In the genomic region with DNA sequence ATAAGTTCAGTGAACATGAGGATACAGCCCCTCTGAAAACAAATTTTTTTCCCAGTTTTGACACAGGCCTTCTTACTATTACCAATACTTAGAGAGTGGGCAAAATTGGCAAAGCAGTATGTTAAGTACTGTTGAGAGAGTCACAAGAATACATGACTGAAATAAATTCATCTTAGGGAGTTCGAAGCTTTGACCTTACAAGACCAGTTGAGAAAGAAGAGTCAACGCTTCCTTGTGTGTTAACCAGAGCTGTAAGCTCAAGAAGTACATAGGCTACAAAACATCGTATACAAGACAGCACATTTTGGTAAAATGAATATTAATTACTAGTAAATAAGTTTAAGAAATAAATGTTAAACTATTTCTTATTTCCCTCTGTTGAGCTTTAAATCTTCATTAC, we compare ENCODE assay signal across 17 cellular contexts.
"Had no signal": no experiment of that assay in that cellular context is flagged by ENCODE, and none has a peak within 500 bp of the region (broad histone marks: within the 10 kb centered on the region; RNA-seq: fewer than 3 reads in every experiment).

No MANE protein-coding gene starts in this region.

- ATAC-seq: activated CD8-positive, alpha-beta memory T cell treated with anti-CD3 and anti-CD28 coated beads, Interleukin-2, amount 10 ng/mL, durations not matched to agents 7 days and 5 days; activated T-helper 17 cell treated with anti-CD3 and anti-CD28 coated beads, Interleukin-2, amount 50 U/mL, for 72 hours; body of pancreas; natural killer cell treated with Interleukin-12 subunit alpha and Interleukin-12 subunit beta and Interleukin-15 and Interleukin-18, amount 100 ng/mL, for 72 hours; stimulated activated naive CD8-positive, alpha-beta T cell treated with anti-CD3 and anti-CD28 coated beads, Interleukin-15, Interleukin-2, amounts not matched to agents 100 U/mL and 50 U/mL, for 24 hours; upper lobe of right lung had no signal

- H3K9me3 Mint-ChIP-seq: activated CD4-positive, alpha-beta memory T cell treated with anti-CD3 and anti-CD28 coated beads, Interleukin-2, amount 10 ng/mL, durations not matched to agents 7 days and 5 days had no signal

- H3K27me3 ChIP-seq: body of pancreas, neutrophil, upper lobe of right lung had no signal

- H3K36me3 ChIP-seq: neutrophil, upper lobe of right lung had no signal

- H3K9me3 ChIP-seq: body of pancreas, upper lobe of right lung had no signal

- H3K4me3 ChIP-seq: body of pancreas, upper lobe of right lung had no signal

- H3K4me3 Mint-ChIP-seq: activated CD4-positive, alpha-beta memory T cell treated with anti-CD3 and anti-CD28 coated beads, Interleukin-2, amount 10 ng/mL, durations not matched to agents 7 days and 5 days; activated CD8-positive, alpha-beta memory T cell treated with anti-CD3 and anti-CD28 coated beads, Interleukin-2, amount 10 ng/mL, durations not matched to agents 7 days and 5 days; activated naive CD8-positive, alpha-beta T cell treated with anti-CD3 and anti-CD28 coated beads for 36 hours; activated T-helper 17 cell treated with anti-CD3 and anti-CD28 coated beads, Interleukin-2, amount 50 U/mL, for 72 hours; immature natural killer cell; natural killer cell treated with Interleukin-12 subunit alpha and Interleukin-12 subunit beta and Interleukin-15 and Interleukin-18, amount 100 ng/mL, for 72 hours had no signal

- H3K36me3 Mint-ChIP-seq: activated CD8-positive, alpha-beta memory T cell treated with anti-CD3 and anti-CD28 coated beads, Interleukin-2, amount 10 ng/mL, durations not matched to agents 7 days and 5 days; activated naive CD8-positive, alpha-beta T cell treated with anti-CD3 and anti-CD28 coated beads for 36 hours; immature natural killer cell; natural killer cell treated with Interleukin-12 subunit alpha and Interleukin-12 subunit beta and Interleukin-15 and Interleukin-18, amount 100 ng/mL, for 72 hours had no signal

- H3K27ac Mint-ChIP-seq: activated CD4-positive, alpha-beta memory T cell treated with anti-CD3 and anti-CD28 coated beads, Interleukin-2, amount 10 ng/mL, durations not matched to agents 7 days and 5 days; activated CD8-positive, alpha-beta memory T cell treated with anti-CD3 and anti-CD28 coated beads, Interleukin-2, amount 10 ng/mL, durations not matched to agents 7 days and 5 days; activated naive CD8-positive, alpha-beta T cell treated with anti-CD3 and anti-CD28 coated beads for 36 hours; activated T-helper 17 cell treated with anti-CD3 and anti-CD28 coated beads, Interleukin-2, amount 50 U/mL, for 72 hours; immature natural killer cell; natural killer cell treated with Interleukin-12 subunit alpha and Interleukin-12 subunit beta and Interleukin-15 and Interleukin-18, amount 100 ng/mL, for 72 hours had no signal

- DNase-seq: activated CD4-positive, alpha-beta memory T cell treated with anti-CD3 and anti-CD28 coated beads, Interleukin-2, amount 10 ng/mL, durations not matched to agents 7 days and 5 days; activated CD4-positive, alpha-beta T cell treated with anti-CD3 and anti-CD28 coated beads for 4 hours; activated CD8-positive, alpha-beta memory T cell treated with anti-CD3 and anti-CD28 coated beads, Interleukin-2, amount 10 ng/mL, durations not matched to agents 7 days and 5 days; activated naive CD4-positive, alpha-beta T cell; activated naive CD8-positive, alpha-beta T cell treated with anti-CD3 and anti-CD28 coated beads for 36 hours; body of pancreas; central memory CD4-positive, alpha-beta T cell; immature natural killer cell; kidney glomerular epithelial cell; left ventricle myocardium superior; mesendoderm; stimulated activated CD4-positive, alpha-beta T cell treated with anti-CD3 and anti-CD28 coated beads, Interleukin-2, amount 100 ng/mL, for 24 hours; stimulated activated naive CD8-positive, alpha-beta T cell treated with anti-CD3 and anti-CD28 coated beads, Interleukin-15, Interleukin-2, amounts not matched to agents 100 U/mL and 50 U/mL, for 24 hours; upper lobe of right lung had no signal

- H3K4me1 Mint-ChIP-seq: activated T-helper 17 cell treated with anti-CD3 and anti-CD28 coated beads, Interleukin-2, amount 50 U/mL, for 72 hours; immature natural killer cell had no signal

- H3K27ac ChIP-seq: body of pancreas, neutrophil, upper lobe of right lung had no signal

- H3K4me1 ChIP-seq: body of pancreas, upper lobe of right lung had no signal
